19 cellular contexts compared by ENCODE assay signal in the genomic region with DNA sequence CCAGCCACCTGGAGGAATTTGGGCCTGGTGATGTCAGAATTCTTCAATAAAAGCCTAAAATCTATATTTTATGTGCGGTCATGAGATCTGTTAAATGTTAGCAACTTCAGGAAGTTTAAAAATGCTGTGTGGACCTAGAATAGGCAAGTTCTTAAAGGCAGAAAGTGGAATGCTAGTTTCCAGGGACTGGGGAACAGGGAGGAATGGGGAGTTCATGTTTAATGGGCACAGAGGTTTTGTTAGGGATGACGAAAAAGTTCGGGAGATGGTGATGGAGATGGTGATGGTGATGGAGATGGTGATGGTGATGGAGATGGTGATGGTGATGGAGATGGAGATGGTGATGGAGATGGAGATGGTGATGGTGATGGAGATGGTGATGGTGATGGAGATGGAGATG. TPM values are rescaled to one million over a fixed set of nuclear protein-coding genes. Genes with fewer than 3 reads are reported as not detected.
"Had no signal": no experiment of that assay in that cellular context is flagged by ENCODE, and none has a peak within 500 bp of the region (broad histone marks: within the 10 kb centered on the region; RNA-seq: fewer than 3 reads in every experiment).

No MANE protein-coding gene starts in this region.

- H3K9me3 Mint-ChIP-seq: type B pancreatic cell had no signal

- H3K27ac ChIP-seq: epithelial cell of prostate, esophagus muscularis mucosa, gastrocnemius medialis, heart right ventricle, suprapubic skin, thyroid gland, uterus had no signal

- ATAC-seq: gastrocnemius medialis; naive thymus-derived CD4-positive, alpha-beta T cell; sciatic nerve had no signal

- H3K27me3 ChIP-seq: dorsolateral prefrontal cortex, esophagus muscularis mucosa, gastrocnemius medialis, heart right ventricle, suprapubic skin, thyroid gland, uterus had no signal

- H3K4me3 Mint-ChIP-seq: type B pancreatic cell had no signal

- H3K4me1 ChIP-seq: esophagus muscularis mucosa, gastrocnemius medialis, heart right ventricle, suprapubic skin, thyroid gland, uterus had no signal

- H3K9me3 ChIP-seq: esophagus muscularis mucosa, gastrocnemius medialis, heart right ventricle, suprapubic skin, thyroid gland, uterus had no signal

- DNase-seq: cortex of kidney; dorsolateral prefrontal cortex; effector CD8-positive, alpha-beta T cell; gastrocnemius medialis; heart right ventricle; hypothalamus; kidney glomerular epithelial cell; naive thymus-derived CD4-positive, alpha-beta T cell; posterior cingulate gyrus; stimulated activated CD4-positive, alpha-beta T cell treated with anti-CD3 and anti-CD28 coated beads, Interleukin-2, amount 100 ng/mL, for 24 hours; stimulated activated CD4-positive, alpha-beta T cell treated with anti-CD3 and anti-CD28 coated beads, Interleukin-4, amount 100 ng/mL, for 4 hours; stimulated activated naive CD4-positive, alpha-beta T cell; thyroid gland; uterus had no signal

- H3K27ac Mint-ChIP-seq: type B pancreatic cell had no signal

- H3K36me3 ChIP-seq: uterus had no signal

- H3K27me3 Mint-ChIP-seq: naive thymus-derived CD4-positive, alpha-beta T cell; type B pancreatic cell had no signal

- H3K4me3 ChIP-seq: dorsolateral prefrontal cortex, esophagus muscularis mucosa, gastrocnemius medialis, heart right ventricle, suprapubic skin, thyroid gland, uterus had no signal

RNA-seq across cellular contexts. Expression of a gene that starts 9.2 kb away (rescaled TPM):
- polyA plus RNA-seq: naive thymus-derived CD4-positive, alpha-beta T cell had no signal
